Comparison of ENCODE assay signal across 11 cellular contexts in genomic region chr19:1155352-1156304, GRCh38. TPM values are rescaled to one million over a fixed set of nuclear protein-coding genes. Genes with fewer than 3 reads are reported as not detected.
DNase-seq lines count a peak whose midpoint lies in the region; ATAC-seq, FAIRE-seq and TF ChIP-seq lines count a peak whose summit lies in the region.
"Had no signal": no experiment of that assay in that cellular context is flagged by ENCODE, and none has a peak within 500 bp of the region (broad histone marks: within the 10 kb centered on the region; RNA-seq: fewer than 3 reads in every experiment).

No MANE protein-coding gene starts in this region.

- TF ChIP-seq CTCF in A549 (IDR thresholded peaks at IDR 0.05) (no peak), heart right ventricle (IDR thresholded peaks at IDR 0.05) (no peak), osteocyte (IDR thresholded peaks at IDR 0.05) (no peak)
- TF ChIP-seq CTCF in activated CD8-positive, alpha-beta T cell treated with anti-CD3 and anti-CD28 coated beads for 36 hours (IDR thresholded peaks at IDR 0.05) = no peak

- H3K27ac ChIP-seq in A549 = peak overlapping the region; percentile 90 to 98
- peak overlapping the region in 9 of 10 donors; percentile 68 to 93 (median 77) for H3K27ac ChIP-seq in heart right ventricle

- H3K4me1 ChIP-seq in A549 (peaks cover 43% of the 10 kb centered on the region), heart right ventricle (peaks cover 29 to 61% (median 53%) of the 10 kb centered on the region in 9 donors)

- H3K9me3 ChIP-seq in A549 = no peaks in the 10 kb centered on the region
- no peaks in the 10 kb centered on the region for H3K9me3 ChIP-seq in heart right ventricle

- no peaks in the 10 kb centered on the region for H3K27me3 Mint-ChIP-seq in osteocyte (ENCODE audit: unreplicated experiment)
- no peaks in the 10 kb centered on the region for H3K27me3 Mint-ChIP-seq in activated CD8-positive, alpha-beta T cell treated with anti-CD3 and anti-CD28 coated beads for 36 hours
- H3K27me3 Mint-ChIP-seq: T-helper 17 cell had no signal

- no peak for FAIRE-seq in A549 (lab: Jason Lieb, UNC)

- H3K4me1 Mint-ChIP-seq in osteocyte (ENCODE audit: unreplicated experiment) = peaks cover 16% of the 10 kb centered on the region
- H3K4me1 Mint-ChIP-seq in activated CD8-positive, alpha-beta T cell treated with anti-CD3 and anti-CD28 coated beads for 36 hours (ENCODE audit: low read depth) = no peaks in the 10 kb centered on the region

- POLR2A ChIA-PET in A549 (lab: Yijun Ruan, JAX) = interaction anchor here (0.7 to 1.5 kb wide), 5 partner anchors 8 to 33 kb away, joined by 3 to 5 read pairs (median 3); no protein-coding TSS in a partner anchor
- POLR2A ChIA-PET in activated CD8-positive, alpha-beta T cell treated with anti-CD3 and anti-CD28 coated beads for 36 hours (lab: Charles Lee) = interaction anchor here (0.8 to 1.3 kb wide), 4 partner anchors 9 to 20 kb away, joined by 3 to 6 read pairs (median 3); no protein-coding TSS in a partner anchor

- peaks cover 0 to 47% (median 0%) of the 10 kb centered on the region in 9 donors for H3K36me3 ChIP-seq in heart right ventricle

- no peak for TF ChIP-seq POLR2A in A549 (IDR thresholded peaks at IDR 0.05; ENCODE audit: low read length)

- TF ChIP-seq EP300 in A549 (IDR thresholded peaks at IDR 0.05) = no peak; a peak in 1 of 5 replicates

- peak; percentile 54 to 58 for ATAC-seq in A549
- peak in 5 of 8 donors; percentile 1 to 19 (median 3) for ATAC-seq in heart right ventricle
- no peak for ATAC-seq in HG02870 (IDR thresholded peaks at IDR 0.05; ENCODE audit: unreplicated experiment)
- ATAC-seq in GM21723 (IDR thresholded peaks at IDR 0.05; ENCODE audit: unreplicated experiment) = no peak
- ATAC-seq in activated CD8-positive, alpha-beta T cell treated with anti-CD3 and anti-CD28 coated beads for 36 hours = no peak

- intact Hi-C loops in heart right ventricle (cut with DNase I) = no loop called here
- intact Hi-C loops in activated CD8-positive, alpha-beta T cell treated with anti-CD3 and anti-CD28 coated beads for 36 hours (cut with micrococcal nuclease) = no loop called here

- H3K36me3 Mint-ChIP-seq in osteocyte (ENCODE audit: unreplicated experiment) = peaks cover 3% of the 10 kb centered on the region
- no peaks in the 10 kb centered on the region for H3K36me3 Mint-ChIP-seq in activated CD8-positive, alpha-beta T cell treated with anti-CD3 and anti-CD28 coated beads for 36 hours (ENCODE audit: low read depth)

- 71% methylated on average over 11 of the region's 29 CpGs for WGBS in A549 (ENCODE audit: missing lambda C conversion rate)
- 73 to 79% methylated on average over 29 of the region's 29 CpGs for WGBS in heart right ventricle, 2 donors

- H3K4me3 ChIP-seq in A549 (peak overlapping the region; percentile 9; the same call in 1 of the 3 replicates), heart right ventricle (peak overlapping the region in 6 of 10 donors; percentile 8 to 54 (median 32))

- H3K27ac Mint-ChIP-seq in osteocyte (ENCODE audit: unreplicated experiment) = peak overlapping the region; percentile 23
- no peak overlapping the region for H3K27ac Mint-ChIP-seq in activated CD8-positive, alpha-beta T cell treated with anti-CD3 and anti-CD28 coated beads for 36 hours
- H3K27ac Mint-ChIP-seq: T-helper 17 cell had no signal

- peak overlapping the region; percentile 70 for H3K4me2 ChIP-seq in A549

- no peaks in the 10 kb centered on the region for H3K9me3 Mint-ChIP-seq in osteocyte (ENCODE audit: unreplicated experiment)
- no peaks in the 10 kb centered on the region for H3K9me3 Mint-ChIP-seq in activated CD8-positive, alpha-beta T cell treated with anti-CD3 and anti-CD28 coated beads for 36 hours

- CTCF ChIA-PET in A549 (lab: Yijun Ruan, JAX) = interaction anchor here (0.5 to 1.7 kb wide), 9 partner anchors 9 to 89 kb away, joined by 3 to 12 read pairs (median 3); partner anchors contain the start of gene ARHGAP45
- CTCF ChIA-PET in activated CD8-positive, alpha-beta T cell treated with anti-CD3 and anti-CD28 coated beads for 36 hours (lab: Charles Lee) = interaction anchor here (0.9 kb wide), 1 partner anchor 42 kb away, joined by 3 read pairs; no protein-coding TSS in a partner anchor

- no peaks in the 10 kb centered on the region for H3K27me3 ChIP-seq in heart right ventricle

- DNase-seq in A549 (ENCODE audit: low read depth in 1 of 2, low spot score in 1 of 2) (peak in 1 of 2 experiments; percentile 58), amniotic epithelial cell (ENCODE audit: low read depth) (peak; percentile 49), heart right ventricle (no peak), osteocyte (ENCODE audit: extremely low spot score, unreplicated experiment) (no peak), DMS53 treated with DMSO at 0.1 percent for 48 hours (lab: John Stamatoyannopoulos, UW; ENCODE audit: unreplicated experiment) (no peak)
- no peak for DNase-seq in activated CD8-positive, alpha-beta T cell treated with anti-CD3 and anti-CD28 coated beads for 36 hours
- DNase-seq: NCI-H526; stimulated activated CD4-positive, alpha-beta T cell treated with anti-CD3 and anti-CD28 coated beads, Interleukin-1b, Interleukin-23, amount 100 ng/mL, for 48 hours; T-helper 17 cell had no signal

- no peak overlapping the region for H3K4me3 Mint-ChIP-seq in osteocyte (ENCODE audit: unreplicated experiment)
- no peak overlapping the region for H3K4me3 Mint-ChIP-seq in activated CD8-positive, alpha-beta T cell treated with anti-CD3 and anti-CD28 coated beads for 36 hours
- H3K4me3 Mint-ChIP-seq: T-helper 17 cell had no signal

- TF ChIP-seq RAD21 in A549 (conservative IDR thresholded peaks at IDR 0.05 in 1 of 2, IDR thresholded peaks at IDR 0.05 in 1 of 2) = no peak

TF ChIP-seq in A549, 52 proteins besides CTCF, POLR2A, EP300 and RAD21:
- TF ChIP-seq REST (IDR thresholded peaks at IDR 0.05) (no peak), JUN (IDR thresholded peaks at IDR 0.05) (peak; percentile 2 to 10; a peak in 1 of 5 replicates), RFX5 (IDR thresholded peaks at IDR 0.05) (no peak)

RNA-seq across cellular contexts. Expression of gene SBNO2, which starts 18.4 kb away (rescaled TPM):
- polyA plus RNA-seq in A549 (2011; rRNA removed) (6.8 and 8.4 TPM in 2 replicates), A549 (2017; fragmentation: RNase III; extraction: RNeasy Plus Mini Kit Qiagen cat#74134 plus additional on column Dnase treatment) (27.0 to 32.0 TPM (median 27.7 TPM) in 3 replicates), heart right ventricle (10 to 100 TPM; 12.6 to 18.7 TPM)
- 28.7 and 40.8 TPM in 2 replicates for polyA plus RNA-seq in A549 (2012; cell fraction: cytosol; rRNA removed)
- 118 and 161 TPM in 2 replicates for polyA plus RNA-seq in A549 (2012; cell fraction: nucleus; rRNA removed)
- polyA minus RNA-seq in A549 (2011; rRNA and poly(A)+ RNA removed) = 9.6 and 15.2 TPM in 2 replicates
- total RNA-seq in heart right ventricle (10 to 100 TPM; 12.6 to 61.3 (median 16.1) TPM), osteocyte (57.1 and 61.6 TPM in 2 replicates)
- total RNA-seq in activated CD8-positive, alpha-beta T cell treated with anti-CD3 and anti-CD28 coated beads for 36 hours = 10 to 100 TPM; 41.7 to 42.0 TPM

RNA-seq across cellular contexts. Expression of gene STK11, which starts 50.0 kb away (rescaled TPM):
- polyA plus RNA-seq in A549 (2011; rRNA removed) (12.2 and 16.2 TPM in 2 replicates), A549 (2017; fragmentation: RNase III; extraction: RNeasy Plus Mini Kit Qiagen cat#74134 plus additional on column Dnase treatment) (33.6 to 34.2 TPM (median 34.0 TPM) in 3 replicates), heart right ventricle (10 to 100 TPM; 41.1 to 70.4 TPM)
- polyA plus RNA-seq in A549 (2012; cell fraction: cytosol; rRNA removed) = 35.2 and 42.6 TPM in 2 replicates
- 108 and 121 TPM in 2 replicates for polyA plus RNA-seq in A549 (2012; cell fraction: nucleus; rRNA removed)
- polyA minus RNA-seq in A549 (2011; rRNA and poly(A)+ RNA removed) = 18.6 and 21.3 TPM in 2 replicates
- total RNA-seq in heart right ventricle (10 to 100 TPM; 43.7 to 71.6 (median 46.6) TPM), osteocyte (60.8 and 61.3 TPM in 2 replicates)
- 10 to 100 TPM; 55.1 to 58.0 TPM for total RNA-seq in activated CD8-positive, alpha-beta T cell treated with anti-CD3 and anti-CD28 coated beads for 36 hours

RNA-seq across cellular contexts. Expression of gene GPX4, which starts 51.8 kb away (rescaled TPM):
- polyA plus RNA-seq in A549 (2011; rRNA removed) (223 and 248 TPM in 2 replicates), A549 (2017; fragmentation: RNase III; extraction: RNeasy Plus Mini Kit Qiagen cat#74134 plus additional on column Dnase treatment) (370 to 402 TPM (median 394 TPM) in 3 replicates), heart right ventricle (100 to 1,000 TPM; 461 to 487 TPM)
- polyA plus RNA-seq in A549 (2012; cell fraction: cytosol; rRNA removed) = 768 and 819 TPM in 2 replicates
- polyA plus RNA-seq in A549 (2012; cell fraction: nucleus; rRNA removed) = 378 and 395 TPM in 2 replicates
- polyA minus RNA-seq in A549 (2011; rRNA and poly(A)+ RNA removed) = 180 and 195 TPM in 2 replicates
- total RNA-seq in heart right ventricle (100 to 1,000 TPM; 244 to 405 (median 299) TPM), osteocyte (349 and 354 TPM in 2 replicates)
- total RNA-seq in activated CD8-positive, alpha-beta T cell treated with anti-CD3 and anti-CD28 coated beads for 36 hours = 100 to 1,000 TPM; 224 to 232 TPM

Comparison
In these comparisons a context has a peak if more than half of its experiments do, and no peak if none do; other contexts are left out.
1. ATAC-seq: peak in A549 (2 of 2) and heart right ventricle (5 of 8); none in HG02870 (single experiment), GM21723 (single experiment) and activated CD8-positive, alpha-beta T cell treated with anti-CD3 and anti-CD28 coated beads for 36 hours (single experiment).